9 cellular contexts compared by ENCODE assay signal in the genomic region with DNA sequence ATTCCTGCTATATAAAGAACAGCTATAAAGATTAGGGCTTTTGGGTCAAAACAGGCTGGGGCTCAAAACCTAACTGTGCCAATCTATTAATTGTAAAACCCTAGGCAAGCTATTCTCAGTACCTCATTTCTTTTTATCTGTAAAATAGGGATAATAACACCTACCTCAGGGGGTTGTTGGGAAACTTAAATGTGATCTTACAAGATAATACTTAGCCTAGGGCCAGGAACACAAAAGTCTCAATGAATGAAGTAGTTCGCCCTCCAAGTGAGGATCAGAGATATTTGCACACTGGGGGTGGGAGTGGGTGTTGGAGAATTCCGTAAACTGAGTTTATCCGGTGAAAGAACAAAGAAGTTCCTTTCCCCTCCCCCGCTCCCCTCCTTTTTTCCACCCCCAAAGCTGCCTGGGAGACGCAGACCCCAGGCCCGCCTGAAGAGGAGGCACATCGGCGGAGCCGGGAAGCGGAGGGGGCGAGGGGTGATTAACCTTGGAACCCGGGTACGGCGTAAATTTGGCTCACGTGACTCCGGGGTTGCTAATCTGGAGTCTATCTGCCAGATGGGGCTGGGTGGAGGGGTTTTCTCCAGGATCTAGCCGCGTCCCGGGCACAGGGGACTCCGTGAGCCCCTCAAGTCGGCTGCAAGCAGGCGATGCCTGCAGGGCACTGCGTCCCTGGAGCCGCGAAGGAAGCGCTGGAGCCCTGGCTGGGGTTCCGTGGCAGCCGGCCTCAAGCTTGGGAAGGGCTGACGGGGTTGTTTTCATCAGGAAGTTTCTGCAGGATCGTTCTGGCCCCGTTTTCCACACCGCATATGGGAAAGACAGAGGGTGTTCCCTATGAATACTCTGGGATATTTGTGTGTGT. TPM values are rescaled to one million over a fixed set of nuclear protein-coding genes. Genes with fewer than 3 reads are reported as not detected.
DNase-seq lines count a peak whose midpoint lies in the region; ATAC-seq and TF ChIP-seq lines count a peak whose summit lies in the region.
"Had no signal": no experiment of that assay in that cellular context is flagged by ENCODE, and none has a peak within 500 bp of the region (broad histone marks: within the 10 kb centered on the region; RNA-seq: fewer than 3 reads in every experiment).

No MANE protein-coding gene starts in this region.

- no peaks in the 10 kb centered on the region for H3K36me3 Mint-ChIP-seq in CD4-positive, CD25-positive, alpha-beta regulatory T cell

- peaks cover 6 to 21% (median 8%) of the 10 kb centered on the region in 4 donors for H3K4me1 Mint-ChIP-seq in CD4-positive, CD25-positive, alpha-beta regulatory T cell

- peaks cover 0 to 3% (median 0%) of the 10 kb centered on the region in 7 donors for H3K9me3 Mint-ChIP-seq in CD4-positive, CD25-positive, alpha-beta regulatory T cell
- H3K9me3 Mint-ChIP-seq: stimulated activated naive CD8-positive, alpha-beta T cell treated with anti-CD3 and anti-CD28 coated beads, Interleukin-15, Interleukin-2, amounts not matched to agents 100 ng/mL and 50 ng/mL, for 24 hours had no signal

- peak overlapping the region; percentile 80 for H2AFZ ChIP-seq in neuron (ENCODE audit: low read depth, low read length)

- no peak for DNase-seq in CD4-positive, CD25-positive, alpha-beta regulatory T cell
- DNase-seq in NCI-H69 (lab: John Stamatoyannopoulos, UW) = peak; percentile 58
- DNase-seq in fibroblast of pulmonary artery (ENCODE audit: low read depth) = no peak
- no peak for DNase-seq in cerebellum (ENCODE audit: low spot score)

- peaks cover 27% of the 10 kb centered on the region for H3K27me3 ChIP-seq in CD4-positive, CD25-positive, alpha-beta regulatory T cell (ENCODE audit: control insufficient read depth, insufficient read depth, low read length)
- no peaks in the 10 kb centered on the region for H3K27me3 ChIP-seq in neuron (ENCODE audit: insufficient read depth, low read length)

- no peaks in the 10 kb centered on the region for H3K9me3 ChIP-seq in CD4-positive, CD25-positive, alpha-beta regulatory T cell (ENCODE audit: control insufficient read depth in 2 of 2, low read length in 2 of 2)
- no peaks in the 10 kb centered on the region for H3K9me3 ChIP-seq in neuron (ENCODE audit: low read length)

- no peak for TF ChIP-seq CTCF in fibroblast of pulmonary artery (IDR thresholded peaks at IDR 0.05; ENCODE audit: low read length, missing control alignments)

- H3K4me3 Mint-ChIP-seq in CD4-positive, CD25-positive, alpha-beta regulatory T cell = peak overlapping the region; percentile 75 to 91 (median 78)

- no peak overlapping the region for H3K4me3 ChIP-seq in CD4-positive, CD25-positive, alpha-beta regulatory T cell (ENCODE audit: low read depth, low read length)
- H3K4me3 ChIP-seq in fibroblast of pulmonary artery (replicated peaks; ENCODE audit: low read depth, low read length) (peak overlapping the region; percentile 42), neuron (ENCODE audit: low read length) (peak overlapping the region; percentile 83)

- no peak for ATAC-seq in CD4-positive, CD25-positive, alpha-beta regulatory T cell (ENCODE audit: low read depth in 2 of 2)
- ATAC-seq in GM21381 (IDR thresholded peaks at IDR 0.05; ENCODE audit: unreplicated experiment) = no peak
- ATAC-seq in HG03280 (IDR thresholded peaks at IDR 0.05; ENCODE audit: unreplicated experiment) = no peak
- ATAC-seq in GM19397 (IDR thresholded peaks at IDR 0.05; ENCODE audit: unreplicated experiment) = no peak

- H3K36me3 ChIP-seq in CD4-positive, CD25-positive, alpha-beta regulatory T cell (ENCODE audit: control insufficient read depth, insufficient read depth, low read length) = no peaks in the 10 kb centered on the region
- H3K36me3 ChIP-seq in neuron (ENCODE audit: insufficient read depth, low read length) = peaks cover 3% of the 10 kb centered on the region

- H3K27ac ChIP-seq in CD4-positive, CD25-positive, alpha-beta regulatory T cell (ENCODE audit: insufficient read depth, low read length, poor library complexity, severe bottlenecking) = no peak overlapping the region

- H3K4me1 ChIP-seq in CD4-positive, CD25-positive, alpha-beta regulatory T cell (ENCODE audit: control insufficient read depth, insufficient read depth, low read length, poor library complexity, severe bottlenecking) = peaks cover 26% of the 10 kb centered on the region
- peaks cover 39% of the 10 kb centered on the region for H3K4me1 ChIP-seq in neuron (ENCODE audit: insufficient read depth, low read length)

- no peak overlapping the region for H3K27ac Mint-ChIP-seq in CD4-positive, CD25-positive, alpha-beta regulatory T cell
- H3K27ac Mint-ChIP-seq: stimulated activated naive CD8-positive, alpha-beta T cell treated with anti-CD3 and anti-CD28 coated beads, Interleukin-15, Interleukin-2, amounts not matched to agents 100 ng/mL and 50 ng/mL, for 24 hours had no signal

- H3K27me3 Mint-ChIP-seq in CD4-positive, CD25-positive, alpha-beta regulatory T cell = peaks cover 46% of the 10 kb centered on the region

RNA-seq across cellular contexts. Expression of a gene that starts 1.3 kb away (rescaled TPM):
- 0.89 TPM for total RNA-seq in CD4-positive, CD25-positive, alpha-beta regulatory T cell
- polyA plus RNA-seq in CD4-positive, CD25-positive, alpha-beta regulatory T cell = under 1 TPM; 0.17 to 0.54 (median 0.27) TPM
- 17.1 TPM for total RNA-seq in cerebellum
